ENCODE assay signal across 1 cellular context in the genomic region with DNA sequence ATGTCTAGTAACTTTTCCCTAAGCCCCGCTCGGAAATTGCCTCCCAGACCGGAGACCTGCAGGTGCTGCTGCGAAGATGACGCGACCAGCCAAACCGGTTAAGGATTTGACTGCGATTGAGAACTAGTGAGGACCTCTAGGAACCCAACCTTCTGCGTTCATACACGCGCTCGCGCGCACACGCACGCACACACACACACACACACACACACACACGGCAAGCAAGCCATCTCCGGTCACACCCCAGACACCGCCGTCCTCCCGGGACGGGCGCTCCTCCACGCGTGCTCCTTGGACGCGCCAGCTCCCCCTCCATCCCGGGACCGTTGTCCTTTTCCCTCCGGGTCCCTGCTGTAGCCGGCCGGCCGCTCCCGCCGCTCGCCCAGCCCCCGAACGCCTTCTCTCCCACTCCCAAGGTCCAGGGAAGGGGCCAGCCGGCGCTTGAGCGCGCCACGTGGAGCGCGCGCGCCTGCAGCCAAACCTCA.
TF ChIP-seq lines count a peak whose summit lies in the region.

No MANE protein-coding gene starts in this region.

TF ChIP-seq in HEK293, 187 proteins besides CTCF, POLR2A, EP300 and RAD21 (continued from another document and continues in another):
- TF ChIP-seq, protein P1, sequence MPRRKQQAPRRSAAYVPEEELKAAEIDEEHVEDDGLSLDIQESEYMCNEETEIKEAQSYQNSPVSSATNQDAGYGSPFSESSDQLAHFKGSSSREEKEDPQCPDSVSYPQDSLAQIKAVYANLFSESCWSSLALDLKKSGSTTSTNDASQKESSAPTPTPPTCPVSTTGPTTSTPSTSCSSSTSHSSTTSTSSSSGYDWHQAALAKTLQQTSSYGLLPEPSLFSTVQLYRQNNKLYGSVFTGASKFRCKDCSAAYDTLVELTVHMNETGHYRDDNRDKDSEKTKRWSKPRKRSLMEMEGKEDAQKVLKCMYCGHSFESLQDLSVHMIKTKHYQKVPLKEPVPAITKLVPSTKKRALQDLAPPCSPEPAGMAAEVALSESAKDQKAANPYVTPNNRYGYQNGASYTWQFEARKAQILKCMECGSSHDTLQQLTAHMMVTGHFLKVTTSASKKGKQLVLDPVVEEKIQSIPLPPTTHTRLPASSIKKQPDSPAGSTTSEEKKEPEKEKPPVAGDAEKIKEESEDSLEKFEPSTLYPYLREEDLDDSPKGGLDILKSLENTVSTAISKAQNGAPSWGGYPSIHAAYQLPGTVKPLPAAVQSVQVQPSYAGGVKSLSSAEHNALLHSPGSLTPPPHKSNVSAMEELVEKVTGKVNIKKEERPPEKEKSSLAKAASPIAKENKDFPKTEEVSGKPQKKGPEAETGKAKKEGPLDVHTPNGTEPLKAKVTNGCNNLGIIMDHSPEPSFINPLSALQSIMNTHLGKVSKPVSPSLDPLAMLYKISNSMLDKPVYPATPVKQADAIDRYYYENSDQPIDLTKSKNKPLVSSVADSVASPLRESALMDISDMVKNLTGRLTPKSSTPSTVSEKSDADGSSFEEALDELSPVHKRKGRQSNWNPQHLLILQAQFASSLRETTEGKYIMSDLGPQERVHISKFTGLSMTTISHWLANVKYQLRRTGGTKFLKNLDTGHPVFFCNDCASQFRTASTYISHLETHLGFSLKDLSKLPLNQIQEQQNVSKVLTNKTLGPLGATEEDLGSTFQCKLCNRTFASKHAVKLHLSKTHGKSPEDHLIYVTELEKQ (tag by site-specific recombination; IDR thresholded peaks at IDR 0.05; ENCODE audit: borderline replicate concordance): no peak
- TF ChIP-seq ZNF623 (tag by site-specific recombination; IDR thresholded peaks at IDR 0.05): no peak
- no peak for TF ChIP-seq ZNF239 (tag by site-specific recombination; IDR thresholded peaks at IDR 0.05)
- no peak; the same call in 1 of the 2 replicates for TF ChIP-seq ZNF561 (tag by site-specific recombination; IDR thresholded peaks at IDR 0.05; ENCODE audit: borderline replicate concordance)
- TF ChIP-seq ZNF426 (tag by site-specific recombination; IDR thresholded peaks at IDR 0.05): no peak
- TF ChIP-seq PRDM2 (tag by site-specific recombination; IDR thresholded peaks at IDR 0.05; ENCODE audit: borderline replicate concordance): no peak
- TF ChIP-seq, protein P2, sequence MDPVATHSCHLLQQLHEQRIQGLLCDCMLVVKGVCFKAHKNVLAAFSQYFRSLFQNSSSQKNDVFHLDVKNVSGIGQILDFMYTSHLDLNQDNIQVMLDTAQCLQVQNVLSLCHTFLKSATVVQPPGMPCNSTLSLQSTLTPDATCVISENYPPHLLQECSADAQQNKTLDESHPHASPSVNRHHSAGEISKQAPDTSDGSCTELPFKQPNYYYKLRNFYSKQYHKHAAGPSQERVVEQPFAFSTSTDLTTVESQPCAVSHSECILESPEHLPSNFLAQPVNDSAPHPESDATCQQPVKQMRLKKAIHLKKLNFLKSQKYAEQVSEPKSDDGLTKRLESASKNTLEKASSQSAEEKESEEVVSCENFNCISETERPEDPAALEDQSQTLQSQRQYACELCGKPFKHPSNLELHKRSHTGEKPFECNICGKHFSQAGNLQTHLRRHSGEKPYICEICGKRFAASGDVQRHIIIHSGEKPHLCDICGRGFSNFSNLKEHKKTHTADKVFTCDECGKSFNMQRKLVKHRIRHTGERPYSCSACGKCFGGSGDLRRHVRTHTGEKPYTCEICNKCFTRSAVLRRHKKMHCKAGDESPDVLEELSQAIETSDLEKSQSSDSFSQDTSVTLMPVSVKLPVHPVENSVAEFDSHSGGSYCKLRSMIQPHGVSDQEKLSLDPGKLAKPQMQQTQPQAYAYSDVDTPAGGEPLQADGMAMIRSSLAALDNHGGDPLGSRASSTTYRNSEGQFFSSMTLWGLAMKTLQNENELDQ (tag by site-specific recombination; IDR thresholded peaks at IDR 0.05; ENCODE audit: low read depth): no peak
- 0 out of 2 replicates have a peak, but pooled peaks have one; percentile 27 for TF ChIP-seq WT1 (tag by site-specific recombination; IDR thresholded peaks at IDR 0.05)
- peak; percentile 86 for TF ChIP-seq ZNF366 (tag by site-specific recombination; conservative IDR thresholded peaks at IDR 0.05)
- TF ChIP-seq, protein P3, sequence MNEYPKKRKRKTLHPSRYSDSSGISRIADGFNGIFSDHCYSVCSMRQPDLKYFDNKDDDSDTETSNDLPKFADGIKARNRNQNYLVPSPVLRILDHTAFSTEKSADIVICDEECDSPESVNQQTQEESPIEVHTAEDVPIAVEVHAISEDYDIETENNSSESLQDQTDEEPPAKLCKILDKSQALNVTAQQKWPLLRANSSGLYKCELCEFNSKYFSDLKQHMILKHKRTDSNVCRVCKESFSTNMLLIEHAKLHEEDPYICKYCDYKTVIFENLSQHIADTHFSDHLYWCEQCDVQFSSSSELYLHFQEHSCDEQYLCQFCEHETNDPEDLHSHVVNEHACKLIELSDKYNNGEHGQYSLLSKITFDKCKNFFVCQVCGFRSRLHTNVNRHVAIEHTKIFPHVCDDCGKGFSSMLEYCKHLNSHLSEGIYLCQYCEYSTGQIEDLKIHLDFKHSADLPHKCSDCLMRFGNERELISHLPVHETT (tag by site-specific recombination; IDR thresholded peaks at IDR 0.05): peak; percentile 81; the same call in 1 of the 2 replicates
- TF ChIP-seq, protein P4, sequence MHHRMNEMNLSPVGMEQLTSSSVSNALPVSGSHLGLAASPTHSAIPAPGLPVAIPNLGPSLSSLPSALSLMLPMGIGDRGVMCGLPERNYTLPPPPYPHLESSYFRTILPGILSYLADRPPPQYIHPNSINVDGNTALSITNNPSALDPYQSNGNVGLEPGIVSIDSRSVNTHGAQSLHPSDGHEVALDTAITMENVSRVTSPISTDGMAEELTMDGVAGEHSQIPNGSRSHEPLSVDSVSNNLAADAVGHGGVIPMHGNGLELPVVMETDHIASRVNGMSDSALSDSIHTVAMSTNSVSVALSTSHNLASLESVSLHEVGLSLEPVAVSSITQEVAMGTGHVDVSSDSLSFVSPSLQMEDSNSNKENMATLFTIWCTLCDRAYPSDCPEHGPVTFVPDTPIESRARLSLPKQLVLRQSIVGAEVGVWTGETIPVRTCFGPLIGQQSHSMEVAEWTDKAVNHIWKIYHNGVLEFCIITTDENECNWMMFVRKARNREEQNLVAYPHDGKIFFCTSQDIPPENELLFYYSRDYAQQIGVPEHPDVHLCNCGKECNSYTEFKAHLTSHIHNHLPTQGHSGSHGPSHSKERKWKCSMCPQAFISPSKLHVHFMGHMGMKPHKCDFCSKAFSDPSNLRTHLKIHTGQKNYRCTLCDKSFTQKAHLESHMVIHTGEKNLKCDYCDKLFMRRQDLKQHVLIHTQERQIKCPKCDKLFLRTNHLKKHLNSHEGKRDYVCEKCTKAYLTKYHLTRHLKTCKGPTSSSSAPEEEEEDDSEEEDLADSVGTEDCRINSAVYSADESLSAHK (tag by site-specific recombination; IDR thresholded peaks at IDR 0.05): peak; percentile 49; the same call in 1 of the 2 replicates
- TF ChIP-seq ZNF155 (tag by site-specific recombination; IDR thresholded peaks at IDR 0.05): no peak
- TF ChIP-seq, protein P5, sequence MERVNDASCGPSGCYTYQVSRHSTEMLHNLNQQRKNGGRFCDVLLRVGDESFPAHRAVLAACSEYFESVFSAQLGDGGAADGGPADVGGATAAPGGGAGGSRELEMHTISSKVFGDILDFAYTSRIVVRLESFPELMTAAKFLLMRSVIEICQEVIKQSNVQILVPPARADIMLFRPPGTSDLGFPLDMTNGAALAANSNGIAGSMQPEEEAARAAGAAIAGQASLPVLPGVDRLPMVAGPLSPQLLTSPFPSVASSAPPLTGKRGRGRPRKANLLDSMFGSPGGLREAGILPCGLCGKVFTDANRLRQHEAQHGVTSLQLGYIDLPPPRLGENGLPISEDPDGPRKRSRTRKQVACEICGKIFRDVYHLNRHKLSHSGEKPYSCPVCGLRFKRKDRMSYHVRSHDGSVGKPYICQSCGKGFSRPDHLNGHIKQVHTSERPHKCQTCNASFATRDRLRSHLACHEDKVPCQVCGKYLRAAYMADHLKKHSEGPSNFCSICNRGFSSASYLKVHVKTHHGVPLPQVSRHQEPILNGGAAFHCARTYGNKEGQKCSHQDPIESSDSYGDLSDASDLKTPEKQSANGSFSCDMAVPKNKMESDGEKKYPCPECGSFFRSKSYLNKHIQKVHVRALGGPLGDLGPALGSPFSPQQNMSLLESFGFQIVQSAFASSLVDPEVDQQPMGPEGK (tag by site-specific recombination; IDR thresholded peaks at IDR 0.05): peak; percentile 70
- TF ChIP-seq ZNF274 (IDR thresholded peaks at IDR 0.05; ENCODE audit: low read length): no peak
- TF ChIP-seq ZNF274 (tag by site-specific recombination; IDR thresholded peaks at IDR 0.05; ENCODE audit: borderline replicate concordance): no peak
- TF ChIP-seq FEZF1 (tag by site-specific recombination; IDR thresholded peaks at IDR 0.05): peak; percentile 50
- no peak for TF ChIP-seq ZNF777 (tag by site-specific recombination; IDR thresholded peaks at IDR 0.05; ENCODE audit: borderline replicate concordance)
- no peak for TF ChIP-seq ZNF621 (tag by site-specific recombination; IDR thresholded peaks at IDR 0.05)
- no peak for TF ChIP-seq ZNF701 (tag by site-specific recombination; IDR thresholded peaks at IDR 0.05)
- TF ChIP-seq ZNF24 (tag by site-specific recombination; IDR thresholded peaks at IDR 0.05): peak; percentile 81; the same call in 1 of the 2 replicates
- peak; percentile 91 for TF ChIP-seq ZEB2 (tag by site-specific recombination; IDR thresholded peaks at IDR 0.05)
- no peak for TF ChIP-seq ZNF596 (tag by site-specific recombination; IDR thresholded peaks at IDR 0.05)
- no peak for TF ChIP-seq ZNF560 (tag by site-specific recombination; IDR thresholded peaks at IDR 0.05; ENCODE audit: borderline replicate concordance)
- TF ChIP-seq ZSCAN16 (tag by site-specific recombination; IDR thresholded peaks at IDR 0.05): 0 out of 2 replicates have a peak, but pooled peaks have one; percentile 64
- TF ChIP-seq, protein P6, sequence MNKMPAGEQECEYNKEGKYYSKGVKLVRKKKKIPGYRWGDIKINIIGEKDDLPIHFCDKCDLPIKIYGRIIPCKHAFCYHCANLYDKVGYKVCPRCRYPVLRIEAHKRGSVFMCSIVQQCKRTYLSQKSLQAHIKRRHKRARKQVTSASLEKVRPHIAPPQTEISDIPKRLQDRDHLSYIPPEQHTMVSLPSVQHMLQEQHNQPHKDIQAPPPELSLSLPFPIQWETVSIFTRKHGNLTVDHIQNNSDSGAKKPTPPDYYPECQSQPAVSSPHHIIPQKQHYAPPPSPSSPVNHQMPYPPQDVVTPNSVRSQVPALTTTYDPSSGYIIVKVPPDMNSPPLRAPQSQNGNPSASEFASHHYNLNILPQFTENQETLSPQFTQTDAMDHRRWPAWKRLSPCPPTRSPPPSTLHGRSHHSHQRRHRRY (tag by site-specific recombination; IDR thresholded peaks at IDR 0.05): no peak
- TF ChIP-seq ZNF324 (tag by site-specific recombination; IDR thresholded peaks at IDR 0.05): peak; percentile 93
- peak; percentile 98 for TF ChIP-seq ZNF501 (tag by site-specific recombination; IDR thresholded peaks at IDR 0.05)
- TF ChIP-seq YY2 (tag by site-specific recombination; IDR thresholded peaks at IDR 0.05): no peak
- peak; percentile 58 for TF ChIP-seq ZNF2 (tag by site-specific recombination; IDR thresholded peaks at IDR 0.05)
- TF ChIP-seq, protein P7, sequence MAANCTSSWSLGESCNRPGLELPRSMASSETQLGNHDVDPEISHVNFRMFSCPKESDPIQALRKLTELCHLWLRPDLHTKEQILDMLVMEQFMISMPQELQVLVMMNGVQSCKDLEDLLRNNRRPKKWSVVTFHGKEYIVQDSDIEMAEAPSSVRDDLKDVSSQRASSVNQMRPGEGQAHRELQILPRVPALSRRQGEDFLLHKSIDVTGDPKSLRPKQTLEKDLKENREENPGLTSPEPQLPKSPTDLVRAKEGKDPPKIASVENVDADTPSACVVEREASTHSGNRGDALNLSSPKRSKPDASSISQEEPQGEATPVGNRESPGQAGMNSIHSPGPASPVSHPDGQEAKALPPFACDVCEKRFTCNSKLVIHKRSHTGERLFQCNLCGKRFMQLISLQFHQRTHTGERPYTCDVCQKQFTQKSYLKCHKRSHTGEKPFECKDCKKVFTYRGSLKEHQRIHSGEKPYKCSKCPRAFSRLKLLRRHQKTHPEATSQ (tag by site-specific recombination; IDR thresholded peaks at IDR 0.05): peak; percentile 77; the same call in 1 of the 2 replicates
- TF ChIP-seq MZF1 (tag by site-specific recombination; IDR thresholded peaks at IDR 0.05; ENCODE audit: borderline replicate concordance): no peak
